In genomic region chr1:109773900-109774485, GRCh38 we compare ENCODE assay signal across 18 cellular contexts. TPM values are rescaled to one million over a fixed set of nuclear protein-coding genes. Genes with fewer than 3 reads are reported as not detected.
DNase-seq lines count a peak whose midpoint lies in the region; ATAC-seq, FAIRE-seq and TF ChIP-seq lines count a peak whose summit lies in the region.
"Had no signal": no experiment of that assay in that cellular context is flagged by ENCODE, and none has a peak within 500 bp of the region (broad histone marks: within the 10 kb centered on the region; RNA-seq: fewer than 3 reads in every experiment).

No MANE protein-coding gene starts in this region.

- H3K4me1 ChIP-seq in mammary epithelial cell (ENCODE audit: insufficient read depth, low read length) (no peaks in the 10 kb centered on the region), breast epithelium (no peaks in the 10 kb centered on the region)
- peaks cover 3% of the 10 kb centered on the region for H3K4me1 ChIP-seq in CD8-positive, alpha-beta T cell (ENCODE audit: insufficient read depth, low read length)

- dilution Hi-C loops in mammary epithelial cell (cut with HindIII; ENCODE audit: low sequenced_read_pairs): no loop called here

- no peaks in the 10 kb centered on the region for H4K20me1 ChIP-seq in mammary epithelial cell (ENCODE audit: insufficient read depth, low read length)

- no peaks in the 10 kb centered on the region for H3K36me3 ChIP-seq in mammary epithelial cell (ENCODE audit: insufficient read depth, low read length)
- no peaks in the 10 kb centered on the region for H3K36me3 ChIP-seq in breast epithelium
- H3K36me3 ChIP-seq in bronchial epithelial cell (ENCODE audit: control insufficient read depth, insufficient read depth, low read length): no peaks in the 10 kb centered on the region
- no peaks in the 10 kb centered on the region for H3K36me3 ChIP-seq in CD8-positive, alpha-beta T cell (ENCODE audit: insufficient read depth, low read length)
- H3K36me3 ChIP-seq: brain microvascular endothelial cell, esophagus muscularis mucosa, heart right ventricle, neutrophil, tibial nerve had no signal

- H3K4me1 Mint-ChIP-seq in mesothelial cell of epicardium: peaks cover 34% of the 10 kb centered on the region
- peaks cover 4 to 7% of the 10 kb centered on the region in 2 donors for H3K4me1 Mint-ChIP-seq in natural killer cell treated with Interleukin-12 subunit alpha and Interleukin-12 subunit beta and Interleukin-15 and Interleukin-18, amount 100 ng/mL, for 72 hours (ENCODE audit: low read depth in 2 of 2)
- H3K4me1 Mint-ChIP-seq in CD8-positive, alpha-beta T cell (ENCODE audit: low read depth): peaks cover 8% of the 10 kb centered on the region

- H3K27ac ChIP-seq in mammary epithelial cell (ENCODE audit: insufficient read depth, low read depth, low read length) (no peak overlapping the region), breast epithelium (no peak overlapping the region)
- no peak overlapping the region for H3K27ac ChIP-seq in CD8-positive, alpha-beta T cell (ENCODE audit: low read depth, low read length)
- H3K27ac ChIP-seq: brain microvascular endothelial cell, esophagus muscularis mucosa, heart right ventricle, neutrophil, tibial nerve had no signal

- POLR2A ChIA-PET in CD8-positive, alpha-beta T cell (lab: Charles Lee): interaction anchor here (0.8 to 6.2 kb wide), 3 partner anchors 134 to 226 kb away, joined by 3 to 63 read pairs (median 4); partner anchors contain the start of genes AHCYL1 and GNAI3

- H2AFZ ChIP-seq in mammary epithelial cell (ENCODE audit: low read depth, low read length): peak overlapping the region; percentile 5

- H3K4me3 ChIP-seq in mammary epithelial cell (replicated peaks in 1 of 3; ENCODE audit: insufficient read depth in 1 of 3, low read depth in 2 of 3, low read length in 3 of 3) (no peak overlapping the region), breast epithelium (no peak overlapping the region), bronchial epithelial cell (ENCODE audit: low read depth, low read length) (no peak overlapping the region)
- H3K4me3 ChIP-seq in CD8-positive, alpha-beta T cell (ENCODE audit: low read depth, low read length): no peak overlapping the region
- H3K4me3 ChIP-seq: A549, esophagus muscularis mucosa, heart right ventricle, tibial nerve had no signal

- TF ChIP-seq CTCF in mammary epithelial cell (conservative IDR thresholded peaks at IDR 0.05 in 1 of 2, IDR thresholded peaks at IDR 0.05 in 1 of 2; ENCODE audit: extremely low read depth in 1 of 2, insufficient read depth in 1 of 2, low read depth in 1 of 2, low read length in 2 of 2) (no peak), breast epithelium (IDR thresholded peaks at IDR 0.05) (no peak), bronchial epithelial cell (IDR thresholded peaks at IDR 0.05; ENCODE audit: insufficient read depth, low read length, severe bottlenecking) (no peak), mesothelial cell of epicardium (IDR thresholded peaks at IDR 0.05; ENCODE audit: unreplicated experiment) (peak; percentile 41)
- no peak for TF ChIP-seq CTCF in CD8-positive, alpha-beta T cell (IDR thresholded peaks at IDR 0.05)

- FAIRE-seq in bronchial epithelial cell (lab: Jason Lieb, UNC): peak; percentile 40
- FAIRE-seq: A549 had no signal

- CTCF ChIA-PET in mammary epithelial cell (lab: Charles Lee; ENCODE audit: low non-redundant PET): interaction anchor here (0.7 to 1.6 kb wide), 4 partner anchors 134 to 228 kb away, joined by 3 to 9 read pairs (median 5); partner anchors contain the start of gene AHCYL1
- CTCF ChIA-PET in CD8-positive, alpha-beta T cell (lab: Charles Lee): interaction anchor here (0.8 to 18.9 kb wide), 21 partner anchors 10 to 241 kb away, joined by 3 to 656 read pairs (median 5); partner anchors contain the start of genes AHCYL1, EPS8L3, GNAI3 and GSTM1

- H3K27me3 ChIP-seq in mammary epithelial cell (ENCODE audit: insufficient read depth, low read length) (no peaks in the 10 kb centered on the region), breast epithelium (no peaks in the 10 kb centered on the region), bronchial epithelial cell (ENCODE audit: control insufficient read depth, insufficient read depth, low read length) (no peaks in the 10 kb centered on the region)
- H3K27me3 ChIP-seq in CD8-positive, alpha-beta T cell (ENCODE audit: insufficient read depth, low read length): no peaks in the 10 kb centered on the region
- H3K27me3 ChIP-seq: brain microvascular endothelial cell, esophagus muscularis mucosa, heart right ventricle, neutrophil, tibial nerve had no signal

- intact Hi-C loops in mammary epithelial cell (cut with micrococcal nuclease): loop anchor here (1.0 kb wide), 3 partner anchors 56 to 228 kb away; no protein-coding TSS in a partner anchor
- intact Hi-C loops in breast epithelium (cut with DNase I; ENCODE audit: low total_unique reads): loop anchor here (10.0 kb wide), 1 partner anchor 139 kb away; no protein-coding TSS in a partner anchor
- intact Hi-C loops in CD8-positive, alpha-beta T cell (cut with DNase I, micrococcal nuclease): loop anchor here (1.0 kb wide), 2 partner anchors 131 to 228 kb away; no protein-coding TSS in a partner anchor

- H3K9me3 Mint-ChIP-seq in mesothelial cell of epicardium: no peaks in the 10 kb centered on the region
- no peaks in the 10 kb centered on the region for H3K9me3 Mint-ChIP-seq in natural killer cell treated with Interleukin-12 subunit alpha and Interleukin-12 subunit beta and Interleukin-15 and Interleukin-18, amount 100 ng/mL, for 72 hours
- no peaks in the 10 kb centered on the region for H3K9me3 Mint-ChIP-seq in CD8-positive, alpha-beta T cell
- H3K9me3 Mint-ChIP-seq: activated CD4-positive, alpha-beta T cell treated with anti-CD3 and anti-CD28 coated beads, Interleukin-2, amount 10 ng/mL, durations not matched to agents 24 days and 14 days; activated naive CD4-positive, alpha-beta T cell treated with anti-CD3 and anti-CD28 coated beads, Interleukin-2, amount 50 U/mL, for 72 hours had no signal

- H3K36me3 Mint-ChIP-seq in mesothelial cell of epicardium: no peaks in the 10 kb centered on the region
- no peaks in the 10 kb centered on the region for H3K36me3 Mint-ChIP-seq in natural killer cell treated with Interleukin-12 subunit alpha and Interleukin-12 subunit beta and Interleukin-15 and Interleukin-18, amount 100 ng/mL, for 72 hours
- no peaks in the 10 kb centered on the region for H3K36me3 Mint-ChIP-seq in CD8-positive, alpha-beta T cell
- H3K36me3 Mint-ChIP-seq: activated naive CD4-positive, alpha-beta T cell treated with anti-CD3 and anti-CD28 coated beads, Interleukin-2, amount 50 U/mL, for 72 hours had no signal

- no peak overlapping the region for H3K27ac Mint-ChIP-seq in mesothelial cell of epicardium
- no peak overlapping the region for H3K27ac Mint-ChIP-seq in natural killer cell treated with Interleukin-12 subunit alpha and Interleukin-12 subunit beta and Interleukin-15 and Interleukin-18, amount 100 ng/mL, for 72 hours
- no peak overlapping the region for H3K27ac Mint-ChIP-seq in CD8-positive, alpha-beta T cell
- H3K27ac Mint-ChIP-seq: activated CD4-positive, alpha-beta T cell treated with anti-CD3 and anti-CD28 coated beads, Interleukin-2, amount 10 ng/mL, durations not matched to agents 24 days and 14 days had no signal

- TF ChIP-seq POLR2A in breast epithelium (IDR thresholded peaks at IDR 0.05): no peak

- H3K4me2 ChIP-seq in mammary epithelial cell (ENCODE audit: insufficient read depth, low read depth, low read length): no peak overlapping the region
- H3K4me2 ChIP-seq: A549 had no signal

- H3K4me3 Mint-ChIP-seq in mesothelial cell of epicardium: no peak overlapping the region
- no peak overlapping the region for H3K4me3 Mint-ChIP-seq in natural killer cell treated with Interleukin-12 subunit alpha and Interleukin-12 subunit beta and Interleukin-15 and Interleukin-18, amount 100 ng/mL, for 72 hours
- H3K4me3 Mint-ChIP-seq in CD8-positive, alpha-beta T cell: no peak overlapping the region
- H3K4me3 Mint-ChIP-seq: activated CD4-positive, alpha-beta T cell treated with anti-CD3 and anti-CD28 coated beads, Interleukin-2, amount 10 ng/mL, durations not matched to agents 24 days and 14 days had no signal

- no peak for DNase-seq in mammary epithelial cell
- no peak for DNase-seq in breast epithelium (ENCODE audit: low spot score in 2 of 2)
- no peak for DNase-seq in bronchial epithelial cell (ENCODE audit: low read depth)
- no peak for DNase-seq in mesothelial cell of epicardium (ENCODE audit: low spot score in 2 of 2, unreplicated experiment in 2 of 2)
- DNase-seq in natural killer cell treated with Interleukin-12 subunit alpha and Interleukin-12 subunit beta and Interleukin-15 and Interleukin-18, amount 100 ng/mL, for 72 hours (ENCODE audit: low spot score): no peak
- DNase-seq in CD8-positive, alpha-beta T cell: no peak
- DNase-seq in stimulated activated CD8-positive, alpha-beta memory T cell treated with anti-CD3 and anti-CD28 coated beads, Interleukin-4, amount 100 ng/mL, for 48 hours: no peak
- DNase-seq: GOT3 had no signal

- in situ Hi-C loops in mammary epithelial cell (cut with MboI; ENCODE audit: low sequenced_read_pairs in 2 of 2): loop anchor here (5.0 kb wide), 3 partner anchors 132 to 227 kb away; partner anchors contain the start of gene GNAI3 (in 2 of the 2)

- ATAC-seq in GM19035 (IDR thresholded peaks at IDR 0.05; ENCODE audit: unreplicated experiment): no peak
- ATAC-seq in natural killer cell treated with Interleukin-12 subunit alpha and Interleukin-12 subunit beta and Interleukin-15 and Interleukin-18, amount 100 ng/mL, for 72 hours: no peak
- ATAC-seq in CD8-positive, alpha-beta T cell: no peak

- H3K9me3 ChIP-seq in mammary epithelial cell (replicated peaks; ENCODE audit: insufficient read depth, low read length): no peaks in the 10 kb centered on the region
- no peaks in the 10 kb centered on the region for H3K9me3 ChIP-seq in breast epithelium
- no peaks in the 10 kb centered on the region for H3K9me3 ChIP-seq in CD8-positive, alpha-beta T cell (ENCODE audit: low read length)
- H3K9me3 ChIP-seq: A549, esophagus muscularis mucosa, heart right ventricle, neutrophil, tibial nerve had no signal

- no peak overlapping the region for H3K9ac ChIP-seq in mammary epithelial cell (ENCODE audit: insufficient read depth, low read length)

- WGBS in mammary epithelial cell (ENCODE audit: low coverage, missing lambda C conversion rate): 52% methylated on average over 4 of the region's 6 CpGs

- H3K27me3 Mint-ChIP-seq in mesothelial cell of epicardium (ENCODE audit: low read depth): no peaks in the 10 kb centered on the region
- H3K27me3 Mint-ChIP-seq in natural killer cell treated with Interleukin-12 subunit alpha and Interleukin-12 subunit beta and Interleukin-15 and Interleukin-18, amount 100 ng/mL, for 72 hours: peaks cover 21 to 27% of the 10 kb centered on the region in 2 donors
- H3K27me3 Mint-ChIP-seq in CD8-positive, alpha-beta T cell (ENCODE audit: low read depth): peaks cover 3% of the 10 kb centered on the region

- H3K79me2 ChIP-seq in mammary epithelial cell (ENCODE audit: insufficient read depth, low read length): no peaks in the 10 kb centered on the region

- BruUV-seq in mammary epithelial cell (replicated peaks; lab: Mats Ljungman, UMichigan): no TSS peak

RNA-seq across cellular contexts. Expression of gene EPS8L3, which starts 10.3 kb away (rescaled TPM):
- not detected for total RNA-seq in mammary epithelial cell
- not detected for polyA plus RNA-seq in mammary epithelial cell
- polyA minus RNA-seq in mammary epithelial cell: not detected
- total RNA-seq in breast epithelium: 1 to 10 TPM in 1 of 3 donors, not detected in 2; 3.6 TPM
- total RNA-seq in bronchial epithelial cell: not detected in 2 replicates
- total RNA-seq in mesothelial cell of epicardium: 0.13 to 0.34 TPM in 2 of 3 replicates, not detected in the other
- not detected for total RNA-seq in natural killer cell treated with Interleukin-12 subunit alpha and Interleukin-12 subunit beta and Interleukin-15 and Interleukin-18, amount 100 ng/mL, for 72 hours
- total RNA-seq in CD8-positive, alpha-beta T cell: not detected
- total RNA-seq: activated CD4-positive, alpha-beta T cell treated with anti-CD3 and anti-CD28 coated beads, Interleukin-2, amount 10 ng/mL, durations not matched to agents 24 days and 14 days; activated naive CD4-positive, alpha-beta T cell treated with anti-CD3 and anti-CD28 coated beads, Interleukin-2, amount 50 U/mL, for 72 hours; LHCN-M2; tibial nerve had no signal
- polyA plus RNA-seq: heart right ventricle had no signal

RNA-seq across cellular contexts. Expression of gene GSTM3, which starts 33.2 kb away (rescaled TPM):
- total RNA-seq in mammary epithelial cell: 10 to 100 TPM; 17.5 to 20.7 TPM
- 5.4 TPM for polyA plus RNA-seq in mammary epithelial cell
- not detected for polyA minus RNA-seq in mammary epithelial cell
- 100 to 1,000 TPM in 2 of 3 donors, 10 to 100 TPM in 1; 40.0 to 226 (median 105) TPM for total RNA-seq in breast epithelium
- 4.7 TPM in 2 replicates for total RNA-seq in bronchial epithelial cell
- 49.7 to 57.9 TPM (median 55.2 TPM) in 3 replicates for total RNA-seq in mesothelial cell of epicardium
- 1 to 10 TPM; 2.3 to 4.0 TPM for total RNA-seq in natural killer cell treated with Interleukin-12 subunit alpha and Interleukin-12 subunit beta and Interleukin-15 and Interleukin-18, amount 100 ng/mL, for 72 hours
- 10 to 100 TPM; 11.6 to 12.2 TPM for total RNA-seq in CD8-positive, alpha-beta T cell
